10 cellular contexts compared by ENCODE assay signal in genomic region chr4:184348311-184349233, GRCh38.
DNase-seq lines count a peak whose midpoint lies in the region; ATAC-seq and TF ChIP-seq lines count a peak whose summit lies in the region.
"Had no signal": no experiment of that assay in that cellular context is flagged by ENCODE, and none has a peak within 500 bp of the region (broad histone marks: within the 10 kb centered on the region; RNA-seq: fewer than 3 reads in every experiment).

No MANE protein-coding gene starts in this region.

- H3K4me1 ChIP-seq in DOHH2 (ENCODE audit: control insufficient read depth, low read length) (peaks cover 51% of the 10 kb centered on the region), Peyer's patch (peaks cover 7 to 59% (median 12%) of the 10 kb centered on the region in 4 donors), heart right ventricle (peaks cover 10 to 67% (median 54%) of the 10 kb centered on the region in 9 donors), parathyroid adenoma (peaks cover 24% of the 10 kb centered on the region)

- no peak overlapping the region for H3K9ac ChIP-seq in parathyroid adenoma

- no peak for TF ChIP-seq CTCF in DOHH2 (IDR thresholded peaks at IDR 0.05; ENCODE audit: low read depth, low read length, poor library complexity, severe bottlenecking)
- peak in 2 of 6 experiments; percentile 19 to 23 for TF ChIP-seq CTCF in Peyer's patch (IDR thresholded peaks at IDR 0.05)
- TF ChIP-seq CTCF in heart right ventricle (IDR thresholded peaks at IDR 0.05) = no peak
- no peak for TF ChIP-seq CTCF in parathyroid adenoma (IDR thresholded peaks at IDR 0.05)

- H3K27me3 ChIP-seq in DOHH2 (ENCODE audit: control insufficient read depth, low read length) = peaks cover 81% of the 10 kb centered on the region
- H3K27me3 ChIP-seq in Peyer's patch = no peaks in the 10 kb centered on the region
- no peaks in the 10 kb centered on the region for H3K27me3 ChIP-seq in heart right ventricle
- H3K27me3 ChIP-seq in parathyroid adenoma (ENCODE audit: control insufficient read depth, insufficient read depth, low read length) = no peaks in the 10 kb centered on the region
- H3K27me3 ChIP-seq: tibial artery had no signal

- no peaks in the 10 kb centered on the region for H3K9me2 ChIP-seq in DOHH2 (replicated peaks; ENCODE audit: control insufficient read depth, low read length)

- intact Hi-C loops in heart right ventricle (cut with DNase I) = loop anchor here in 6 of 10 donors (2.0 to 10.0 kb wide), 6 partner anchors 34 to 189 kb away; partner anchors contain the start of gene IRF2 (in 4 of the 6)

- H3K79me2 ChIP-seq in DOHH2 (ENCODE audit: control insufficient read depth, low read length) (no peaks in the 10 kb centered on the region), parathyroid adenoma (no peaks in the 10 kb centered on the region)

- H3K9me3 ChIP-seq in DOHH2 (ENCODE audit: control insufficient read depth, insufficient read depth, low read length) = no peaks in the 10 kb centered on the region
- H3K9me3 ChIP-seq in Peyer's patch = no peaks in the 10 kb centered on the region
- H3K9me3 ChIP-seq in heart right ventricle = peaks cover 0 to 4% (median 0%) of the 10 kb centered on the region in 11 donors
- no peaks in the 10 kb centered on the region for H3K9me3 ChIP-seq in parathyroid adenoma (ENCODE audit: control insufficient read depth, low read length)
- H3K9me3 ChIP-seq: tibial artery had no signal

- no peaks in the 10 kb centered on the region for H3F3A ChIP-seq in DOHH2 (ENCODE audit: control insufficient read depth, insufficient read depth)

- peak overlapping the region; percentile 80 for H3K4me2 ChIP-seq in DOHH2 (ENCODE audit: low read length)
- H3K4me2 ChIP-seq in parathyroid adenoma (ENCODE audit: low read length) = no peak overlapping the region

- WGBS in heart right ventricle, 2 donors = 47 to 50% methylated on average over 15 of the region's 15 CpGs

- H2AFZ ChIP-seq in parathyroid adenoma = peak overlapping the region; percentile 74

- peak in 6 of 8 donors; percentile 3 to 65 (median 14) for ATAC-seq in heart right ventricle
- ATAC-seq in GM21447 (IDR thresholded peaks at IDR 0.05; ENCODE audit: unreplicated experiment) = no peak
- no peak for ATAC-seq in HG03521 (IDR thresholded peaks at IDR 0.05; ENCODE audit: unreplicated experiment)

- H3K27ac ChIP-seq in DOHH2 (ENCODE audit: low read depth, low read length) (no peak overlapping the region), Peyer's patch (peak overlapping the region; percentile 18 to 99 (median 88)), heart right ventricle (peak overlapping the region in 9 of 10 donors; percentile 71 to 95 (median 84)), parathyroid adenoma (peak overlapping the region; percentile 73)
- H3K27ac ChIP-seq: tibial artery had no signal

- no peaks in the 10 kb centered on the region for H4K20me1 ChIP-seq in DOHH2 (ENCODE audit: control insufficient read depth, insufficient read depth, low read depth, low read length)

- no peaks in the 10 kb centered on the region for H3K36me3 ChIP-seq in DOHH2 (ENCODE audit: control insufficient read depth, low read length)
- H3K36me3 ChIP-seq in Peyer's patch = no peaks in the 10 kb centered on the region
- H3K36me3 ChIP-seq in heart right ventricle = no peaks in the 10 kb centered on the region
- H3K36me3 ChIP-seq in parathyroid adenoma (ENCODE audit: control insufficient read depth, insufficient read depth, low read length) = no peaks in the 10 kb centered on the region
- H3K36me3 ChIP-seq: tibial artery had no signal

- DNase-seq in Peyer's patch (peak in 2 of 3 donors; percentile 81 to 85), heart right ventricle (peak in 1 of 2 donors; percentile 56), NCI-H2171 treated with DMSO at 0.1 percent for 48 hours (lab: John Stamatoyannopoulos, UW) (no peak), NCI-H2227 (lab: John Stamatoyannopoulos, UW; ENCODE audit: unreplicated experiment) (no peak)
- DNase-seq: DMS79, tibial artery had no signal

- peak overlapping the region; percentile 64 for H3K4me3 ChIP-seq in DOHH2 (ENCODE audit: low read length)
- H3K4me3 ChIP-seq in Peyer's patch = peak overlapping the region in 2 of 4 donors; percentile 28 to 30
- no peak overlapping the region for H3K4me3 ChIP-seq in heart right ventricle
- H3K4me3 ChIP-seq in parathyroid adenoma (ENCODE audit: low read depth, low read length) = no peak overlapping the region
- H3K4me3 ChIP-seq: tibial artery had no signal

- peak; percentile 75 to 83 for TF ChIP-seq POLR2A in Peyer's patch (IDR thresholded peaks at IDR 0.05)

Comparison
In these comparisons a context has a peak if more than half of its experiments do, and no peak if none do; other contexts are left out.
1. DNase-seq: peak in Peyer's patch (2 of 3); none in NCI-H2171 treated with DMSO at 0.1 percent for 48 hours (single experiment) and NCI-H2227 (single experiment).
2. ATAC-seq: peak in heart right ventricle (6 of 8); none in GM21447 (single experiment) and HG03521 (single experiment).